ENCODE assay signal across 22 cellular contexts in the genomic region with DNA sequence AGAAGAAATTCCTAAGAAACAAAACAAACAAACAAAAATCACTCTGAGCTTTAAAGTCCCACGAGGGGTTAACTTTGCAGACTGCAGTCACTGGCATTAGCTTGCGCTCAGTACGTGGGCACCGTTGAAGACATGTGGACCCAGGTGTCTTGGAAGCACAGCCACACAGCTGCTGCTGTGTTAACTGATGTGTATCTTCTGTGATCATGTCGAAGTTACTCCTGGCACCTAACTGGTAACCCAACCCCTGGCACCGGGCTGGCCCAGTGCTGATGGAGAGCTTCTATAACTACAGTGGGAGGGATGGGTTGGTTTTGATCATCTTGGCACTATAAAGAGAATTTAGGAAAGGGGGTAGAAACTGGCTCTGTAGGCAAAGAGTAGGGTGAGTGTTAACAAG. TPM values are rescaled to one million over a fixed set of nuclear protein-coding genes. Genes with fewer than 3 reads are reported as not detected.
DNase-seq lines count a peak whose midpoint lies in the region; ATAC-seq and TF ChIP-seq lines count a peak whose summit lies in the region.
"Had no signal": no experiment of that assay in that cellular context is flagged by ENCODE, and none has a peak within 500 bp of the region (broad histone marks: within the 10 kb centered on the region; RNA-seq: fewer than 3 reads in every experiment).

No MANE protein-coding gene starts in this region.

- no peak for ATAC-seq in HG02938 (IDR thresholded peaks at IDR 0.05; ENCODE audit: unreplicated experiment)
- ATAC-seq: HepG2, K562 had no signal

- H3K36me3 ChIP-seq in mesenchymal stem cell (ENCODE audit: control insufficient read depth in 1 of 2, insufficient read depth in 2 of 2, low read depth in 1 of 2, low read length in 2 of 2) (no peaks in the 10 kb centered on the region), transverse colon (no peaks in the 10 kb centered on the region), Caco-2 (ENCODE audit: control insufficient read depth, insufficient read depth, low read length) (no peaks in the 10 kb centered on the region)

- H3K4me1 Mint-ChIP-seq in Caco-2 (ENCODE audit: low read depth, unreplicated experiment) = peaks cover 11% of the 10 kb centered on the region
- H3K4me1 Mint-ChIP-seq: CD8-positive, alpha-beta memory T cell had no signal

- H3K18ac ChIP-seq in mesenchymal stem cell (ENCODE audit: low read depth in 1 of 2, low read length in 2 of 2) = peak overlapping the region in 1 of 2 experiments; percentile 91

- H3K27ac Mint-ChIP-seq in Caco-2 (ENCODE audit: unreplicated experiment) = no peak overlapping the region
- H3K27ac Mint-ChIP-seq: CD8-positive, alpha-beta memory T cell; H9 had no signal

- H3K27ac ChIP-seq in mesenchymal stem cell (ENCODE audit: low read length, poor library complexity, severe bottlenecking) (no peak overlapping the region), transverse colon (peak overlapping the region; percentile 63 to 79 (median 74))
- H3K27ac ChIP-seq: C4-2B, GM23248 had no signal

- no peaks in the 10 kb centered on the region for H3K36me3 Mint-ChIP-seq in Caco-2 (ENCODE audit: insufficient read depth, unreplicated experiment)
- H3K36me3 Mint-ChIP-seq: CD8-positive, alpha-beta memory T cell had no signal

- H3K9me3 Mint-ChIP-seq in Caco-2 (ENCODE audit: unreplicated experiment) = no peaks in the 10 kb centered on the region
- H3K9me3 Mint-ChIP-seq: CD8-positive, alpha-beta memory T cell; H9 had no signal

- peak overlapping the region; percentile 15 for H2AK5ac ChIP-seq in mesenchymal stem cell (ENCODE audit: low read length, severe bottlenecking)

- no peak overlapping the region for H3K14ac ChIP-seq in mesenchymal stem cell (ENCODE audit: low read length in 2 of 2)

- in situ Hi-C loops in transverse colon (cut with MboI; ENCODE audit: low pct_ligation_motif_present in 1 of 4, low pct_unique_long_range_greater_than_20kb in 1 of 4, low sequenced_read_pairs in 3 of 4) = no loop called here

- H2BK15ac ChIP-seq in mesenchymal stem cell (ENCODE audit: low read depth, poor library complexity, severe bottlenecking) = peak overlapping the region; percentile 73

- TF ChIP-seq POLR2A in transverse colon (IDR thresholded peaks at IDR 0.05) = no peak

- H3K9ac ChIP-seq in mesenchymal stem cell (ENCODE audit: low read length) = no peak overlapping the region
- H3K9ac ChIP-seq: GM23248, SK-N-SH had no signal

- no peak overlapping the region for H3K4me3 ChIP-seq in mesenchymal stem cell (ENCODE audit: insufficient read depth in 1 of 2, low read depth in 1 of 2, low read length in 2 of 2)
- H3K4me3 ChIP-seq in transverse colon = no peak overlapping the region
- no peak overlapping the region for H3K4me3 ChIP-seq in Caco-2 (ENCODE audit: low read depth, low read length)
- H3K4me3 ChIP-seq: GM23248, K562 had no signal

- peak overlapping the region; percentile 64 for H4K8ac ChIP-seq in mesenchymal stem cell (ENCODE audit: low read length)

- TF ChIP-seq CTCF in transverse colon (IDR thresholded peaks at IDR 0.05) (no peak), Caco-2 (IDR thresholded peaks at IDR 0.05; ENCODE audit: insufficient read depth in 1 of 2, low read depth in 1 of 2, low read length in 1 of 2, severe bottlenecking in 1 of 2, unreplicated experiment in 1 of 2) (no peak)

- no peak overlapping the region for H2BK120ac ChIP-seq in mesenchymal stem cell (ENCODE audit: low read depth, low read length)

- no peaks in the 10 kb centered on the region for H3K9me3 ChIP-seq in mesenchymal stem cell (ENCODE audit: control insufficient read depth, low read length)
- no peaks in the 10 kb centered on the region for H3K9me3 ChIP-seq in transverse colon
- H3K9me3 ChIP-seq in Caco-2 = no peaks in the 10 kb centered on the region
- H3K9me3 ChIP-seq: SK-N-SH had no signal

- DNase-seq in NCI-H2029 (lab: John Stamatoyannopoulos, UW) = peak; percentile 59
- no peak for DNase-seq in NCI-H2029 treated with DMSO at 0.1 percent for 48 hours (lab: John Stamatoyannopoulos, UW)
- DNase-seq in NCI-H510A (lab: John Stamatoyannopoulos, UW) = peak; percentile 12
- no peak for DNase-seq in mesenchymal stem cell
- DNase-seq in transverse colon = no peak
- no peak for DNase-seq in Caco-2
- DNase-seq: AML-193; CD8-positive, alpha-beta memory T cell; DND-41; GM23248; H9; NCI-H1105; NCI-H2081 treated with DMSO at 0.1 percent for 48 hours; NCI-H526 treated with DMSO at 0.1 percent for 48 hours; NK-92 treated with Interleukin-12 subunit alpha and Interleukin-12 subunit beta, amount 100 ng/mL, for 24 hours; SIG-M5; SK-N-SH; T-helper 2 cell had no signal

- no TSS peak for BruUV-seq in Caco-2 (replicated peaks; lab: Mats Ljungman, UMichigan)

- no peak overlapping the region for H3K4me3 Mint-ChIP-seq in Caco-2 (ENCODE audit: unreplicated experiment)
- H3K4me3 Mint-ChIP-seq: CD8-positive, alpha-beta memory T cell; H9 had no signal

- H2BK12ac ChIP-seq in mesenchymal stem cell (ENCODE audit: low read length in 2 of 2) = peak overlapping the region; percentile 79 to 97

- H3K27me3 ChIP-seq in mesenchymal stem cell (ENCODE audit: control insufficient read depth in 1 of 2, insufficient read depth in 1 of 2, low read length in 2 of 2) (peaks cover 0 to 40% of the 10 kb centered on the region in 2 experiments), transverse colon (no peaks in the 10 kb centered on the region), Caco-2 (replicated peaks; ENCODE audit: control insufficient read depth, insufficient read depth, low read length) (no peaks in the 10 kb centered on the region)

- H3K27me3 Mint-ChIP-seq in Caco-2 (ENCODE audit: insufficient read depth, unreplicated experiment) = no peaks in the 10 kb centered on the region

- no peak overlapping the region for H3K4ac ChIP-seq in mesenchymal stem cell (ENCODE audit: low read depth in 1 of 2, low read length in 2 of 2)

- no peak overlapping the region for H2AFZ ChIP-seq in mesenchymal stem cell (ENCODE audit: low read depth, low read length)
- H2AFZ ChIP-seq: GM23248 had no signal

- no peak overlapping the region for H3K4me2 ChIP-seq in mesenchymal stem cell (ENCODE audit: low read length, poor library complexity, severe bottlenecking)
- H3K4me2 ChIP-seq: SK-N-SH had no signal

- 63% methylated on average over 6 of the region's 6 CpGs for WGBS in mesenchymal stem cell
- 49 to 53% methylated on average over 4 to 6 of the region's 6 CpGs for WGBS in transverse colon (ENCODE audit: low coverage in 1 of 2), 2 donors

- H4K91ac ChIP-seq in mesenchymal stem cell (ENCODE audit: low read length) = peak overlapping the region; percentile 86

- no peak overlapping the region for H3K23ac ChIP-seq in mesenchymal stem cell (ENCODE audit: low read length in 2 of 2)

- H2BK5ac ChIP-seq in mesenchymal stem cell (ENCODE audit: low read depth, low read length, poor library complexity, severe bottlenecking) = no peak overlapping the region

- POLR2A ChIA-PET in Caco-2 (lab: Charles Lee) = no interaction called here

- H3K4me1 ChIP-seq in mesenchymal stem cell (ENCODE audit: control insufficient read depth, insufficient read depth, low read depth, low read length) (peaks cover 12% of the 10 kb centered on the region), transverse colon (peaks cover 0 to 32% (median 12%) of the 10 kb centered on the region in 4 donors), Caco-2 (peaks cover 14% of the 10 kb centered on the region)

- intact Hi-C loops in transverse colon (cut with DNase I; ENCODE audit: low total_unique reads) = no loop called here
- intact Hi-C loops in Caco-2 (cut with micrococcal nuclease; ENCODE audit: unreplicated experiment) = no loop called here

- H3K79me1 ChIP-seq in mesenchymal stem cell (replicated peaks; ENCODE audit: low read length, poor library complexity, severe bottlenecking) = no peaks in the 10 kb centered on the region

- CTCF ChIA-PET in Caco-2 (lab: Charles Lee) = no interaction called here

- TF ChIP-seq EP300 in transverse colon (IDR thresholded peaks at IDR 0.05; ENCODE audit: low read depth) = no peak

RNA-seq across cellular contexts. Expression of a gene that starts 51.6 kb away (rescaled TPM):
- 258 TPM for polyA plus RNA-seq in mesenchymal stem cell (2013, experiment 1 of 2)
- polyA plus RNA-seq in mesenchymal stem cell (2013, experiment 2 of 2) = 261 TPM
- total RNA-seq in transverse colon (100 to 1,000 TPM in 1 of 4 donors, 10 to 100 TPM in 3; 56.1 to 140 (median 89.2) TPM), Caco-2 (2022) (40.5 and 45.4 TPM in 2 replicates)

Comparison
In these comparisons a context has a peak if more than half of its experiments do, and no peak if none do; other contexts are left out.
1. DNase-seq: peak in NCI-H2029 (single experiment) and NCI-H510A (single experiment); none in NCI-H2029 treated with DMSO at 0.1 percent for 48 hours (single experiment), mesenchymal stem cell (single experiment), transverse colon (single experiment) and Caco-2 (0 of 2).